ENCODE assay signal across 9 cellular contexts in genomic region chr1:44405804-44406743, GRCh38. TPM values are rescaled to one million over a fixed set of nuclear protein-coding genes. Genes with fewer than 3 reads are reported as not detected.
DNase-seq lines count a peak whose midpoint lies in the region; ATAC-seq and TF ChIP-seq lines count a peak whose summit lies in the region.
"Had no signal": no experiment of that assay in that cellular context is flagged by ENCODE, and none has a peak within 500 bp of the region (broad histone marks: within the 10 kb centered on the region; RNA-seq: fewer than 3 reads in every experiment).

No MANE protein-coding gene starts in this region.

- peaks cover 41% of the 10 kb centered on the region for H3F3A ChIP-seq in neural progenitor cell (ENCODE audit: low read depth)

- no peak overlapping the region for H3K27ac ChIP-seq in neural progenitor cell
- H3K27ac ChIP-seq: epithelial cell of prostate had no signal

- H3K4me1 ChIP-seq in neural progenitor cell = peaks cover 24% of the 10 kb centered on the region

- peak overlapping the region; percentile 93 for H3K4me3 Mint-ChIP-seq in neural progenitor cell

- H3K4me3 ChIP-seq in WI38 (ENCODE audit: low read depth, low read length) (peak overlapping the region; percentile 20), neural progenitor cell (peak overlapping the region; percentile 52)

- H3K4me2 ChIP-seq in neural progenitor cell = peak overlapping the region; percentile 82

- H3K27me3 ChIP-seq in neural progenitor cell = peaks cover 100% of the 10 kb centered on the region

- DNase-seq in activated effector memory CD4-positive, alpha-beta T cell treated with anti-CD3 and anti-CD28 coated beads, Interleukin-2, amount 50 U/mL, for 16 hours = peak; percentile 68
- DNase-seq in activated effector memory CD4-positive, alpha-beta T cell treated with Interleukin-2 at 50 U/mL for 16 hours = no peak
- peak; percentile 16 to 23 for DNase-seq in erythroblast (lab: John Stamatoyannopoulos, UW)
- peak; percentile 54 for DNase-seq in neural progenitor cell (ENCODE audit: low spot score)
- no peak for DNase-seq in HT-29 (ENCODE audit: low spot score)

- peaks cover 31% of the 10 kb centered on the region for H3K27me3 Mint-ChIP-seq in neural progenitor cell (ENCODE audit: insufficient read depth, low read depth)

- TF ChIP-seq CTCF in WI38 (IDR thresholded peaks at IDR 0.05; ENCODE audit: low read depth, low read length) (no peak), neural progenitor cell (IDR thresholded peaks at IDR 0.05) (no peak)

- H3K9me3 Mint-ChIP-seq in neural progenitor cell = no peaks in the 10 kb centered on the region

- no peak overlapping the region for H3K27ac Mint-ChIP-seq in neural progenitor cell

- H3K4me1 Mint-ChIP-seq in neural progenitor cell = peaks cover 17% of the 10 kb centered on the region

- no peaks in the 10 kb centered on the region for H3K36me3 Mint-ChIP-seq in neural progenitor cell

- H3K9ac ChIP-seq in neural progenitor cell = no peak overlapping the region

- peaks cover 51% of the 10 kb centered on the region for H4K20me1 ChIP-seq in neural progenitor cell (ENCODE audit: low read depth)

- peak overlapping the region; percentile 75 for H2AFZ ChIP-seq in neural progenitor cell (replicated peaks)

- ATAC-seq in HG03432 (IDR thresholded peaks at IDR 0.05; ENCODE audit: unreplicated experiment) = no peak
- no peak for ATAC-seq in HG03139 (IDR thresholded peaks at IDR 0.05; ENCODE audit: unreplicated experiment)

- H3K9me3 ChIP-seq in neural progenitor cell (ENCODE audit: low read depth) = no peaks in the 10 kb centered on the region

- no peaks in the 10 kb centered on the region for H3K79me2 ChIP-seq in neural progenitor cell (ENCODE audit: low read depth)

- TF ChIP-seq POLR2A in erythroblast (IDR thresholded peaks at IDR 0.05; ENCODE audit: low read length) = no peak

- H3K36me3 ChIP-seq in neural progenitor cell = no peaks in the 10 kb centered on the region

RNA-seq across cellular contexts. Expression of gene RNF220, which starts 1.0 kb away (rescaled TPM):
- 93.8 and 133 TPM in 2 replicates for total RNA-seq in neural progenitor cell (ENCODE audit: low replicate concordance)
- total RNA-seq in HT-29 (2014; rRNA removed; shearing (Covaris generic)) = 148 and 152 TPM in 2 replicates

RNA-seq across cellular contexts. Expression of gene ERI3, which starts 51.0 kb away (rescaled TPM):
- 31.0 and 68.3 TPM in 2 replicates for total RNA-seq in neural progenitor cell (ENCODE audit: low replicate concordance)
- total RNA-seq in HT-29 (2014; rRNA removed; shearing (Covaris generic)) = 74.3 and 84.4 TPM in 2 replicates

Comparison
In these comparisons a context has a peak if more than half of its experiments do, and no peak if none do; other contexts are left out.
1. DNase-seq: peak in activated effector memory CD4-positive, alpha-beta T cell treated with anti-CD3 and anti-CD28 coated beads, Interleukin-2, amount 50 U/mL, for 16 hours (single experiment), erythroblast (2 of 2) and neural progenitor cell (single experiment); none in activated effector memory CD4-positive, alpha-beta T cell treated with Interleukin-2 at 50 U/mL for 16 hours (single experiment) and HT-29 (single experiment).